Comparison of ENCODE assay signal across 1 cellular context in genomic region chr9:134025606-134026541, GRCh38.
TF ChIP-seq lines count a peak whose summit lies in the region.

No MANE protein-coding gene starts in this region.

TF ChIP-seq in HepG2, 621 proteins besides CTCF, POLR2A, EP300 and RAD21 (continued from another document and continues in another):
- TF ChIP-seq SUZ12 (IDR thresholded peaks at IDR 0.05; ENCODE audit: low read depth, low read length), result no peak
- peak; percentile 24; the same call in 1 of the 2 replicates for TF ChIP-seq TCF7 (IDR thresholded peaks at IDR 0.05; ENCODE audit: low read depth)
- no peak for TF ChIP-seq ZIK1 (CRISPR knock-in tag; IDR thresholded peaks at IDR 0.05; ENCODE audit: borderline replicate concordance, low read depth)
- no peak for TF ChIP-seq NKX3-1 (CRISPR knock-in tag; IDR thresholded peaks at IDR 0.05)
- no peak for TF ChIP-seq ZNF839 (CRISPR knock-in tag; IDR thresholded peaks at IDR 0.05; ENCODE audit: borderline replicate concordance)
- TF ChIP-seq REPIN1 (CRISPR knock-in tag; IDR thresholded peaks at IDR 0.05; ENCODE audit: borderline replicate concordance, low read depth), result no peak
- TF ChIP-seq ZNF235 (CRISPR knock-in tag; IDR thresholded peaks at IDR 0.05; ENCODE audit: borderline replicate concordance), result no peak
- TF ChIP-seq PRDM15 (CRISPR knock-in tag; IDR thresholded peaks at IDR 0.05), result no peak
- no peak for TF ChIP-seq JARID2 (CRISPR knock-in tag; IDR thresholded peaks at IDR 0.05; ENCODE audit: insufficient replicate concordance)
- TF ChIP-seq ETV5 (CRISPR knock-in tag; IDR thresholded peaks at IDR 0.05; ENCODE audit: borderline replicate concordance), result peak; percentile 72
- no peak for TF ChIP-seq ZNF512B (CRISPR knock-in tag; IDR thresholded peaks at IDR 0.05; ENCODE audit: borderline replicate concordance)
- TF ChIP-seq CEBPB (IDR thresholded peaks at IDR 0.05; ENCODE audit: borderline replicate concordance, low read depth, low read length), result no peak
- no peak for TF ChIP-seq DZIP1 (CRISPR knock-in tag; IDR thresholded peaks at IDR 0.05)
- TF ChIP-seq RNF2 (conservative IDR thresholded peaks at IDR 0.05; ENCODE audit: low read depth), result no peak
- TF ChIP-seq HNRNPL (IDR thresholded peaks at IDR 0.05; ENCODE audit: low read depth, low read length), result 0 out of 2 replicates have a peak, but pooled peaks have one; percentile 16
- TF ChIP-seq PATZ1 (CRISPR knock-in tag; IDR thresholded peaks at IDR 0.05), result no peak; the same call in 1 of the 2 replicates
- no peak for TF ChIP-seq ZNF562 (CRISPR knock-in tag; IDR thresholded peaks at IDR 0.05; ENCODE audit: borderline replicate concordance)
- TF ChIP-seq ZNF407 (CRISPR knock-in tag; IDR thresholded peaks at IDR 0.05; ENCODE audit: not compliant biosample characterization), result peak; percentile 34
- peak; percentile 55 for TF ChIP-seq HOXA3 (CRISPR knock-in tag; IDR thresholded peaks at IDR 0.05)
- TF ChIP-seq GZF1 (CRISPR knock-in tag; IDR thresholded peaks at IDR 0.05), result no peak
- TF ChIP-seq PLRG1 (conservative IDR thresholded peaks at IDR 0.05), result no peak
- no peak for TF ChIP-seq PAX8 (CRISPR knock-in tag; IDR thresholded peaks at IDR 0.05; ENCODE audit: borderline replicate concordance)
- no peak for TF ChIP-seq TFAP4 (IDR thresholded peaks at IDR 0.05; ENCODE audit: borderline replicate concordance, low read depth)
- no peak for TF ChIP-seq TOPORS (CRISPR knock-in tag; IDR thresholded peaks at IDR 0.05)
- TF ChIP-seq IRF1 (CRISPR knock-in tag; IDR thresholded peaks at IDR 0.05; ENCODE audit: low read depth), result no peak
- TF ChIP-seq CREM (IDR thresholded peaks at IDR 0.05), result no peak
- TF ChIP-seq CREM (CRISPR knock-in tag; IDR thresholded peaks at IDR 0.05), result no peak
- TF ChIP-seq ATF5 (CRISPR knock-in tag; IDR thresholded peaks at IDR 0.05; ENCODE audit: low read depth), result no peak
- TF ChIP-seq GATAD1 (CRISPR knock-in tag; IDR thresholded peaks at IDR 0.05), result no peak
- no peak for TF ChIP-seq HNRNPUL1 (IDR thresholded peaks at IDR 0.05; ENCODE audit: low read depth, low read length)
- 0 out of 2 replicates have a peak, but pooled peaks have one; percentile 54 for TF ChIP-seq ARNT2 (CRISPR knock-in tag; IDR thresholded peaks at IDR 0.05; ENCODE audit: low read depth)
- 0 out of 2 replicates have a peak, but pooled peaks have one; percentile 31 for TF ChIP-seq HNF1B (CRISPR knock-in tag; IDR thresholded peaks at IDR 0.05)
- TF ChIP-seq MZF1 (CRISPR knock-in tag; IDR thresholded peaks at IDR 0.05; ENCODE audit: borderline replicate concordance), result no peak
